Comparison of ENCODE assay signal across 8 cellular contexts in the genomic region with DNA sequence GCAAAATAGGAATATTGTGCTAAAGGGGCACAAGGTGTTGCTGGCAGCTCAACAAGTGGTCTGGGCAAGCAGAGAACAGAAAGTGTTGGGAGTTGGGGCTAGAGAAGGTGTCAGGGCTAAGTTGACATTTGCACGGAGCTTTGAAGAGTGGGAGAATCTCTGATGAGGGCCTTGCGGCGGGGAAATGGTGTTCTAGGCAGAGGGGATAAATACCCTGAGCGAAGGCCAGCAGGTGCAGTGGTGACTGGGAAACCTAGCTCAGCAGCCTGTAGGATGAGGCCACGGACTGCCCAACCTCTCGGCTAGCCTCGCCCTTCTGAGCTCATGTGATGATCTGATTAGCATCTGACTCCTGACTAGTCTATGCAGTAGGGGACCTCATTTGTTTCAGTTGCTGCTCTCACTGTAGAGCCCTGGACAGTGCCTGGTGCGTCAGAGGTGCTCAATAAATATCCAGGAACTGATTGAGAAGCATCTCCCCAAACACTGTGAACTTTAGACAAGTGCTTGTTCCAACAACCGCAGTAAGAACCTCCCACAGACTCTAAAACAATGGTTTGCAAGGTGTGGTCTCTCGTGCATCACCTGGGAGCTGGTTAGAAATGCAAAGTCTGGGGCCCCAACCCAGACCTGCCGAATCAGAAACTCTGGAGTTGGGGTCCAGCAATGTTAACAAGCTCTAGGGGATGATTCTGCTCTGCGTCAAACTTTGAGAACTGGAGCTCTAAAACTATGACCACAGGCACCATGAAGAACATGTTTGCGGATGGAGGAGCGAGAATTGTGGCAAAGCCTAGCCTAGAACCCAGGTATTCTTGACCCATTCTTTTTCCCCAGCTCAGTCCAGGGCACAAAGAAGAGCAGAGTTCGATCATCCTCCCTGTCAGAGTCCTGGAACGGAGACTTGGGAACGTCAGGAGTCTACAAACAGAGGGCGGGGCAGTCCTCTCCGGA. TPM values are rescaled to one million over a fixed set of nuclear protein-coding genes. Genes with fewer than 3 reads are reported as not detected.
DNase-seq lines count a peak whose midpoint lies in the region; ATAC-seq and TF ChIP-seq lines count a peak whose summit lies in the region.

No MANE protein-coding gene starts in this region.

- H3K4me3 ChIP-seq in Peyer's patch: peak overlapping the region; percentile 60 to 92 (median 74)
- H3K4me3 ChIP-seq in fibroblast of pulmonary artery (replicated peaks; ENCODE audit: low read depth, low read length): peak overlapping the region; percentile 35

- ATAC-seq in sciatic nerve (no peak), GM18498 (IDR thresholded peaks at IDR 0.05; ENCODE audit: unreplicated experiment) (no peak)

- no peak for TF ChIP-seq POLR2A in Peyer's patch (IDR thresholded peaks at IDR 0.05)

- peaks cover 4 to 45% (median 10%) of the 10 kb centered on the region in 4 donors for H3K4me1 ChIP-seq in Peyer's patch

- no peaks in the 10 kb centered on the region for H3K36me3 ChIP-seq in Peyer's patch

- H3K27ac ChIP-seq in Peyer's patch: peak overlapping the region in 2 of 4 donors; percentile 18 to 79

- intact Hi-C loops in sciatic nerve (cut with DNase I): no loop called here

- TF ChIP-seq CTCF in Peyer's patch (IDR thresholded peaks at IDR 0.05) (no peak), fibroblast of pulmonary artery (IDR thresholded peaks at IDR 0.05; ENCODE audit: low read length, missing control alignments) (no peak)

- no peaks in the 10 kb centered on the region for H3K9me3 ChIP-seq in Peyer's patch

- H3K27me3 ChIP-seq in Peyer's patch: peaks cover 0 to 4% of the 10 kb centered on the region in 2 donors

- DNase-seq in NCI-H1417 (lab: John Stamatoyannopoulos, UW): peak in 2 of 3 experiments; percentile 47 to 53
- DNase-seq in NCI-H1417 treated with DMSO at 0.1 percent for 48 hours (lab: John Stamatoyannopoulos, UW): no peak
- DNase-seq in Peyer's patch: peak in 2 of 3 donors; percentile 51 to 57
- no peak for DNase-seq in fibroblast of pulmonary artery (ENCODE audit: low read depth)
- DNase-seq in sciatic nerve (ENCODE audit: low spot score): peak; percentile 59
- no peak for DNase-seq in AML-193 (lab: John Stamatoyannopoulos, UW)
- no peak for DNase-seq in NCI-H2196 treated with DMSO at 0.1 percent for 48 hours (lab: John Stamatoyannopoulos, UW; ENCODE audit: unreplicated experiment)

RNA-seq across cellular contexts. Expression of a gene that starts 0.9 kb away (rescaled TPM):
- 1 to 10 TPM in 1 of 4 donors, under 1 TPM in 1, not detected in 2; 0.53 to 1.1 TPM for total RNA-seq in Peyer's patch
- total RNA-seq in sciatic nerve: 1.7 TPM

Comparison
In these comparisons a context has a peak if more than half of its experiments do, and no peak if none do; other contexts are left out.
1. DNase-seq: peak in NCI-H1417 (2 of 3), Peyer's patch (2 of 3) and sciatic nerve (single experiment); none in NCI-H1417 treated with DMSO at 0.1 percent for 48 hours (single experiment), fibroblast of pulmonary artery (single experiment), AML-193 (0 of 2) and NCI-H2196 treated with DMSO at 0.1 percent for 48 hours (single experiment).